In the genomic region with DNA sequence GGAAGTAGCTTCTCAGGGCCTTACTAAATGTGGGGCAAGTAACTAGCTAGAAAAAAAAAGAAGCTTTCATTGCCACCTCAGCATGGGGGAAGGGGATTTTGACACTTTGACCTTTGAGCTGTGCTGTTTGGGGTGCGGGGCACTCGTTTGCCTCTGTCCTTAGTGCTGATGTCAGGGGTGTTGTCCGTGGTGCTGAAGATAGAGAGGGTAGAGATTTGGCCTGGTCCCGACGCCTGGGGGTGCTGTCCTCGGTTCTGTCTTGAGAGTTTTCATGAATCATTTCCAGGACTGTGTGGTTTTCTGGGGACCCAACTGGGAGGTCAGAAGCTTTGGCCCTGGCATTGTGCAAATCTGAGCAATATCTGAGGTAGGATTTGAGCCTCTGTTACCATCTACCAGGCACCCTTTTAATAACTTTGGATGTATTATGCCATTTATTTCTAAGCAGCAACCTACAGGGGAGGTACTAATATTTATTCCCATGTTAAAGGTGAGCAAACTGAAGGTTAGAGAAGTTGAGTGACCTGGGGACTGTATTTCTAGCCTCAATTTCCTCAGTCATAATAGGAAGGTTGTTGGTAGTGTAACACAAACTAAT, we compare ENCODE assay signal across 10 cellular contexts.
A peak's percentile ranks its signal among the peaks of the same experiment; 100 is the strongest.
DNase-seq lines count a peak whose midpoint lies in the region; ATAC-seq and TF ChIP-seq lines count a peak whose summit lies in the region.
"Had no signal": no experiment of that assay in that cellular context is flagged by ENCODE, and none has a peak within 500 bp of the region (broad histone marks: within the 10 kb centered on the region; RNA-seq: fewer than 3 reads in every experiment).

No MANE protein-coding gene starts in this region.

- TF ChIP-seq POLR2A in gastrocnemius medialis (IDR thresholded peaks at IDR 0.05) = no peak

- intact Hi-C loops in gastrocnemius medialis (cut with DNase I; ENCODE audit: low total_unique reads) = no loop called here

- ATAC-seq in HG02885 (IDR thresholded peaks at IDR 0.05; ENCODE audit: poor library complexity, unreplicated experiment) (no peak), gastrocnemius medialis (no peak), GM19467 (IDR thresholded peaks at IDR 0.05; ENCODE audit: unreplicated experiment) (no peak)

- DNase-seq in DMS 273 (lab: John Stamatoyannopoulos, UW; ENCODE audit: unreplicated experiment) = peak; percentile 58
- no peak for DNase-seq in DMS 273 treated with DMSO at 0.1 percent for 48 hours (lab: John Stamatoyannopoulos, UW)
- DNase-seq in RPMI8226 = peak; percentile 77
- DNase-seq in cerebellar cortex (ENCODE audit: low spot score) = peak; percentile 24
- DNase-seq in renal cortical epithelial cell (ENCODE audit: low read depth) = peak; percentile 9
- DNase-seq in gastrocnemius medialis = no peak

- H3K4me3 ChIP-seq in gastrocnemius medialis = no peak overlapping the region

- no peaks in the 10 kb centered on the region for H3K36me3 ChIP-seq in gastrocnemius medialis

- H3K9me3 ChIP-seq in gastrocnemius medialis = no peaks in the 10 kb centered on the region

- no peaks in the 10 kb centered on the region for H3K4me1 ChIP-seq in gastrocnemius medialis
- H3K4me1 ChIP-seq: parathyroid adenoma had no signal

- in situ Hi-C loops in gastrocnemius medialis (cut with MboI; ENCODE audit: low sequenced_read_pairs in 4 of 4) = no loop called here

- TF ChIP-seq CTCF in gastrocnemius medialis (IDR thresholded peaks at IDR 0.05 in 4 of 5, conservative IDR thresholded peaks at IDR 0.05 in 1 of 5) = no peak

- H3K27ac ChIP-seq in gastrocnemius medialis = no peak overlapping the region
- H3K27ac ChIP-seq: 22Rv1, parathyroid adenoma had no signal

- H3K27me3 ChIP-seq in gastrocnemius medialis = peaks cover 0 to 8% (median 0%) of the 10 kb centered on the region in 3 donors

Comparison
In these comparisons a context has a peak if more than half of its experiments do, and no peak if none do; other contexts are left out.
1. DNase-seq: peak in DMS 273 (single experiment), RPMI8226 (single experiment), cerebellar cortex (single experiment) and renal cortical epithelial cell (single experiment); none in DMS 273 treated with DMSO at 0.1 percent for 48 hours (single experiment) and gastrocnemius medialis (0 of 2).